13 cellular contexts compared by ENCODE assay signal in the genomic region with DNA sequence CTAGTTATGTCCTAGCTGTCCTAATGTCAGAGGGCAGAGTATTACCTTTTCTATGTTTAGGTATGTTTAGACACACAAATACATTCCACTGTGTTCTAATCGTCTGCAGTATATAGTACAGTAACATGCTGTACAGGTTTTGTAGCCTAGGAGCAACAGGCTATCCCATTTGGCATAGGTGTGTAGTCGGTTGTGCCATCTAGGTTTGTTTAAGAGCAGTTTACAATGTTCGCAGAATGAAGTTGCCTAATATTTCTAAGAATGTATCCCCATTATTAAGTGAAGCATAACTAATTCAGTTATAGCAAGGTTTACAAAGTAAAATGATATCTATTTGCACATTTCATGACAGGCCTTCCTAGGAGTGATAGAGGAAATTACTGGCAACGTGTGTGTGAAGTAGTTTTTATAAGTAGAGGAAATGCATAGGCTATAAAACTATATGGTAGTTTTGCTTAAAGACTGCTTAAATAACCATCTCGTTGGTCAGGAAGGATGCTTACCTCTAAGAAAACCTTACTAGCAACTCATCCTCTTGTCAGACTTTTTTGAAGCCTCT. TPM values are rescaled to one million over a fixed set of nuclear protein-coding genes. Genes with fewer than 3 reads are reported as not detected.
A peak's percentile ranks its signal among the peaks of the same experiment; 100 is the strongest.
DNase-seq lines count a peak whose midpoint lies in the region; FAIRE-seq and TF ChIP-seq lines count a peak whose summit lies in the region.
"Had no signal": no experiment of that assay in that cellular context is flagged by ENCODE, and none has a peak within 500 bp of the region (broad histone marks: within the 10 kb centered on the region; RNA-seq: fewer than 3 reads in every experiment).

No MANE protein-coding gene starts in this region.

- H3K4me3 Mint-ChIP-seq in activated CD4-positive, alpha-beta T cell treated with anti-CD3 and anti-CD28 coated beads, Interleukin-2, amount 10 ng/mL, durations not matched to agents 7 days and 5 days, result peak overlapping the region; percentile 61
- peak overlapping the region; percentile 54 for H3K4me3 Mint-ChIP-seq in activated naive CD8-positive, alpha-beta T cell

- POLR2A ChIA-PET in activated CD4-positive, alpha-beta T cell treated with anti-CD3 and anti-CD28 coated beads, Interleukin-2, amount 10 ng/mL, durations not matched to agents 7 days and 5 days (lab: Charles Lee), result no interaction called here

- intact Hi-C loops in prostate gland (cut with DNase I), result no loop called here
- intact Hi-C loops in vagina (cut with DNase I), result no loop called here

- TF ChIP-seq CTCF in prostate gland (IDR thresholded peaks at IDR 0.05), result no peak
- TF ChIP-seq CTCF in vagina (IDR thresholded peaks at IDR 0.05), result no peak

- DNase-seq in activated CD4-positive, alpha-beta T cell treated with anti-CD3 and anti-CD28 coated beads, Interleukin-2, amount 10 ng/mL, durations not matched to agents 7 days and 5 days, result no peak
- DNase-seq in activated CD4-positive, alpha-beta T cell treated with anti-CD3 and anti-CD28 coated beads, Interleukin-2, amount 50 U/mL, for 1 hour, result no peak
- DNase-seq in HTR-8/SVneo (ENCODE audit: insufficient read length, low spot score) (no peak), prostate gland (ENCODE audit: low spot score) (peak; percentile 34), Ammon's horn (ENCODE audit: low spot score) (no peak), activated gamma-delta T cell (lab: John Stamatoyannopoulos, UW) (no peak), vagina (ENCODE audit: extremely low spot score in 2 of 2) (no peak)
- DNase-seq: NCI-H2081 treated with DMSO at 0.1 percent for 48 hours, occipital lobe, OCI-M1, T1000 had no signal

- H3K36me3 Mint-ChIP-seq in activated CD4-positive, alpha-beta T cell treated with anti-CD3 and anti-CD28 coated beads, Interleukin-2, amount 10 ng/mL, durations not matched to agents 7 days and 5 days (ENCODE audit: low read depth), result peaks cover 10% of the 10 kb centered on the region
- H3K36me3 Mint-ChIP-seq in activated naive CD8-positive, alpha-beta T cell, result peaks cover 6% of the 10 kb centered on the region

- no peaks in the 10 kb centered on the region for H3K9me3 ChIP-seq in prostate gland
- no peaks in the 10 kb centered on the region for H3K9me3 ChIP-seq in vagina

- H3K27ac ChIP-seq in prostate gland, result no peak overlapping the region
- no peak overlapping the region for H3K27ac ChIP-seq in vagina
- H3K27ac ChIP-seq: hepatocyte had no signal

- CTCF ChIA-PET in activated CD4-positive, alpha-beta T cell treated with anti-CD3 and anti-CD28 coated beads, Interleukin-2, amount 10 ng/mL, durations not matched to agents 7 days and 5 days (lab: Charles Lee), result interaction anchor here (1.4 to 2.6 kb wide), 2 partner anchors 65 to 84 kb away, joined by 4 to 16 read pairs; no protein-coding TSS in a partner anchor

- no peaks in the 10 kb centered on the region for H3K4me1 ChIP-seq in prostate gland (replicated peaks)
- peaks cover 38% of the 10 kb centered on the region for H3K4me1 ChIP-seq in vagina

- H3K4me3 ChIP-seq in prostate gland (no peak overlapping the region), vagina (no peak overlapping the region)
- H3K4me3 ChIP-seq: hepatocyte had no signal

- H3K27me3 Mint-ChIP-seq in activated CD4-positive, alpha-beta T cell treated with anti-CD3 and anti-CD28 coated beads, Interleukin-2, amount 10 ng/mL, durations not matched to agents 7 days and 5 days, result no peaks in the 10 kb centered on the region
- H3K27me3 Mint-ChIP-seq in activated naive CD8-positive, alpha-beta T cell, result no peaks in the 10 kb centered on the region

- FAIRE-seq in HTR-8/SVneo (lab: Jason Lieb, UNC), result peak; percentile 66

- H3K4me1 Mint-ChIP-seq in activated CD4-positive, alpha-beta T cell treated with anti-CD3 and anti-CD28 coated beads, Interleukin-2, amount 10 ng/mL, durations not matched to agents 7 days and 5 days, result peaks cover 64% of the 10 kb centered on the region
- peaks cover 59% of the 10 kb centered on the region for H3K4me1 Mint-ChIP-seq in activated naive CD8-positive, alpha-beta T cell (ENCODE audit: low read depth)

- H3K9me3 Mint-ChIP-seq in activated CD4-positive, alpha-beta T cell treated with anti-CD3 and anti-CD28 coated beads, Interleukin-2, amount 10 ng/mL, durations not matched to agents 7 days and 5 days, result no peaks in the 10 kb centered on the region
- H3K9me3 Mint-ChIP-seq in activated naive CD8-positive, alpha-beta T cell (ENCODE audit: low read depth), result no peaks in the 10 kb centered on the region

- no peak for TF ChIP-seq POLR2A in prostate gland (IDR thresholded peaks at IDR 0.05)
- TF ChIP-seq POLR2A in vagina (IDR thresholded peaks at IDR 0.05), result no peak

- H3K36me3 ChIP-seq in prostate gland (no peaks in the 10 kb centered on the region), vagina (no peaks in the 10 kb centered on the region)

- no peaks in the 10 kb centered on the region for H3K27me3 ChIP-seq in prostate gland (replicated peaks; ENCODE audit: insufficient read depth)
- H3K27me3 ChIP-seq in vagina, result no peaks in the 10 kb centered on the region
- H3K27me3 ChIP-seq: hepatocyte had no signal

- WGBS in prostate gland, result 23% methylated on average over 5 of the region's 5 CpGs

- H3K27ac Mint-ChIP-seq in activated CD4-positive, alpha-beta T cell treated with anti-CD3 and anti-CD28 coated beads, Interleukin-2, amount 10 ng/mL, durations not matched to agents 7 days and 5 days, result peak overlapping the region; percentile 83
- peak overlapping the region; percentile 86 for H3K27ac Mint-ChIP-seq in activated naive CD8-positive, alpha-beta T cell

RNA-seq across cellular contexts. Expression of a gene that starts 4.0 kb away (rescaled TPM):
- 10 to 100 TPM; 48.7 to 51.6 TPM for total RNA-seq in activated CD4-positive, alpha-beta T cell treated with anti-CD3 and anti-CD28 coated beads, Interleukin-2, amount 10 ng/mL, durations not matched to agents 7 days and 5 days
- 10 to 100 TPM; 25.5 to 75.3 TPM for total RNA-seq in prostate gland
- total RNA-seq in vagina, result 32.9 TPM

RNA-seq across cellular contexts. Expression of a gene that starts 40.5 kb away (rescaled TPM):
- total RNA-seq in activated CD4-positive, alpha-beta T cell treated with anti-CD3 and anti-CD28 coated beads, Interleukin-2, amount 10 ng/mL, durations not matched to agents 7 days and 5 days, result 10 to 100 TPM; 37.1 to 45.8 TPM
- total RNA-seq in prostate gland (10 to 100 TPM; 15.5 to 15.9 TPM), vagina (18.7 TPM)
